23 cellular contexts compared by ENCODE assay signal in the genomic region with DNA sequence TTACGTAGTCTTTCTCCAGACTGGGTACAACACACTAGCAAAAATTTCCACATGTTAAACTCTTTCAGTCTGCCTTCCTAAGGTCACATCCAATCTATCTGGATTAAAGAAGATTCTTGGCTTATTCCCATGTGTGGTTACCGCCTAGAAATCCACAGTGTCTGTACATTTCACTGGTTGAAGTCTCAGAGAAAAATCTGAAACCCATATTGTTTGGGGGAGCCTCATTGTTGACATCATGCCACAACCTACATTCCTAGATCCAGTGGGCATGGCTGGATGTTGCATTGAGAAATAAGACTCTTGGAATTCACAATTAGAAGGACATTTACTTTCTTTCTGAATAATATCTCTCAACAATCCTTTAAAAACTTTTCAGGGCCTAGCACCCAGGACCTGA.
A peak's percentile ranks its signal among the peaks of the same experiment; 100 is the strongest.
DNase-seq lines count a peak whose midpoint lies in the region; ATAC-seq and TF ChIP-seq lines count a peak whose summit lies in the region.
"Had no signal": no experiment of that assay in that cellular context is flagged by ENCODE, and none has a peak within 500 bp of the region (broad histone marks: within the 10 kb centered on the region; RNA-seq: fewer than 3 reads in every experiment).

No MANE protein-coding gene starts in this region.

- DNase-seq in SK-N-SH, result no peak
- peak; percentile 90 for DNase-seq in amniotic epithelial cell (ENCODE audit: low read depth)
- DNase-seq in iris pigment epithelial cell (ENCODE audit: low read depth), result peak; percentile 40
- no peak for DNase-seq in smooth muscle cell (lab: John Stamatoyannopoulos, UW; ENCODE audit: unreplicated experiment)
- no peak for DNase-seq in NCI-H1105 treated with DMSO at 0.1 percent for 48 hours (lab: John Stamatoyannopoulos, UW)
- no peak for DNase-seq in activated CD4-positive, alpha-beta memory T cell treated with anti-CD3 and anti-CD28 coated beads for 36 hours
- DNase-seq in body of pancreas, result no peak
- DNase-seq: DMS153, DND-41, Karpas-422, NCI-H1092 treated with DMSO at 0.1 percent for 48 hours, NCI-H146, NCI-H1930, NCI-H446, NCI-H524 treated with DMSO at 0.1 percent for 48 hours, NCI-H774, PC-9, Right ventricle myocardium superior, RPMI8226, SW 1271 had no signal

- H3K9me3 Mint-ChIP-seq in activated CD4-positive, alpha-beta memory T cell treated with anti-CD3 and anti-CD28 coated beads for 36 hours, result no peaks in the 10 kb centered on the region

- H3K4me2 ChIP-seq in SK-N-SH, result no peak overlapping the region
- peak overlapping the region; percentile 8 for H3K4me2 ChIP-seq in smooth muscle cell
- H3K4me2 ChIP-seq: PC-9 had no signal

- POLR2A ChIA-PET in SK-N-SH (lab: Yijun Ruan, JAX), result no interaction called here
- POLR2A ChIA-PET in activated CD4-positive, alpha-beta memory T cell treated with anti-CD3 and anti-CD28 coated beads for 36 hours (lab: Charles Lee), result no interaction called here

- no peak for TF ChIP-seq CTCF in SK-N-SH (IDR thresholded peaks at IDR 0.05)
- no peak for TF ChIP-seq CTCF in smooth muscle cell (IDR thresholded peaks at IDR 0.05; ENCODE audit: borderline replicate concordance, insufficient read depth, poor library complexity, severe bottlenecking)
- no peak for TF ChIP-seq CTCF in body of pancreas (IDR thresholded peaks at IDR 0.05)

- H3K9me3 ChIP-seq in SK-N-SH (no peaks in the 10 kb centered on the region), smooth muscle cell (replicated peaks; ENCODE audit: low read depth) (no peaks in the 10 kb centered on the region), body of pancreas (no peaks in the 10 kb centered on the region)

- H3K4me1 ChIP-seq in SK-N-SH (ENCODE audit: control insufficient read depth in 1 of 2, insufficient read depth in 2 of 2, low read depth in 1 of 2, low read length in 1 of 2) (no peaks in the 10 kb centered on the region; a peak in 1 of 4 replicates), smooth muscle cell (ENCODE audit: low read depth) (peaks cover 12% of the 10 kb centered on the region), body of pancreas (no peaks in the 10 kb centered on the region)

- H3K36me3 ChIP-seq in SK-N-SH (replicated peaks in 1 of 2; ENCODE audit: control insufficient read depth in 1 of 2, insufficient read depth in 2 of 2, low read length in 1 of 2) (no peaks in the 10 kb centered on the region), smooth muscle cell (ENCODE audit: low read depth) (no peaks in the 10 kb centered on the region), body of pancreas (replicated peaks in 1 of 2; ENCODE audit: insufficient read depth in 1 of 2, low read depth in 2 of 2) (no peaks in the 10 kb centered on the region)

- no peak for TF ChIP-seq POLR2A in body of pancreas (IDR thresholded peaks at IDR 0.05)

- H3K4me1 Mint-ChIP-seq in activated CD4-positive, alpha-beta memory T cell treated with anti-CD3 and anti-CD28 coated beads for 36 hours (ENCODE audit: low read depth), result no peaks in the 10 kb centered on the region

- ATAC-seq in SK-N-SH treated with all-trans-retinoic acid at 6 μM for 48 hours (peak; percentile 38; the same call in 2 of the 3 replicates), body of pancreas (no peak)
- ATAC-seq: GM12878 had no signal

- H4K20me1 ChIP-seq in SK-N-SH (ENCODE audit: insufficient read depth), result no peaks in the 10 kb centered on the region
- no peaks in the 10 kb centered on the region for H4K20me1 ChIP-seq in smooth muscle cell (ENCODE audit: low read depth)

- H2AFZ ChIP-seq in SK-N-SH (ENCODE audit: low read depth), result no peak overlapping the region
- H2AFZ ChIP-seq in smooth muscle cell (ENCODE audit: low read depth), result no peak overlapping the region
- H2AFZ ChIP-seq: PC-9 had no signal

- TF ChIP-seq EP300 in SK-N-SH (IDR thresholded peaks at IDR 0.05; ENCODE audit: borderline replicate concordance in 1 of 2, low read depth in 1 of 2, low read length in 1 of 2), result no peak

- no peak overlapping the region for H3K27ac Mint-ChIP-seq in activated CD4-positive, alpha-beta memory T cell treated with anti-CD3 and anti-CD28 coated beads for 36 hours

- no peak overlapping the region for H3K4me3 Mint-ChIP-seq in activated CD4-positive, alpha-beta memory T cell treated with anti-CD3 and anti-CD28 coated beads for 36 hours

- H3K27me3 Mint-ChIP-seq in activated CD4-positive, alpha-beta memory T cell treated with anti-CD3 and anti-CD28 coated beads for 36 hours, result no peaks in the 10 kb centered on the region

- intact Hi-C loops in activated CD4-positive, alpha-beta memory T cell treated with anti-CD3 and anti-CD28 coated beads for 36 hours (cut with micrococcal nuclease), result no loop called here
- intact Hi-C loops in body of pancreas (cut with DNase I), result no loop called here

- H3K4me3 ChIP-seq in SK-N-SH (ENCODE audit: low read depth in 2 of 2, low read length in 1 of 2) (no peak overlapping the region), smooth muscle cell (no peak overlapping the region), body of pancreas (no peak overlapping the region)
- H3K4me3 ChIP-seq: GM12878, PC-9 had no signal

- H3K27ac ChIP-seq in SK-N-SH (ENCODE audit: low read depth in 2 of 2, low read length in 1 of 2) (no peak overlapping the region), smooth muscle cell (ENCODE audit: low read depth) (peak overlapping the region; percentile 73), body of pancreas (no peak overlapping the region)
- H3K27ac ChIP-seq: 22Rv1, PC-9 had no signal

- H3K79me2 ChIP-seq in SK-N-SH (ENCODE audit: insufficient read depth) (no peaks in the 10 kb centered on the region), smooth muscle cell (ENCODE audit: low read depth) (no peaks in the 10 kb centered on the region)

- H3K9ac ChIP-seq in SK-N-SH (no peak overlapping the region), smooth muscle cell (ENCODE audit: low read depth) (no peak overlapping the region)

- H3F3A ChIP-seq in SK-N-SH (replicated peaks; ENCODE audit: insufficient read depth) (no peaks in the 10 kb centered on the region), smooth muscle cell (ENCODE audit: low read depth) (no peaks in the 10 kb centered on the region)

- H3K36me3 Mint-ChIP-seq in activated CD4-positive, alpha-beta memory T cell treated with anti-CD3 and anti-CD28 coated beads for 36 hours, result no peaks in the 10 kb centered on the region

- H3K9me2 ChIP-seq in SK-N-SH, result no peaks in the 10 kb centered on the region

- CTCF ChIA-PET in SK-N-SH (lab: Yijun Ruan, JAX), result interaction anchor here (0.9 kb wide), 1 partner anchor 802 kb away, joined by 3 read pairs; no protein-coding TSS in a partner anchor
- CTCF ChIA-PET in activated CD4-positive, alpha-beta memory T cell treated with anti-CD3 and anti-CD28 coated beads for 36 hours (lab: Charles Lee), result no interaction called here

- H3K27me3 ChIP-seq in SK-N-SH (ENCODE audit: insufficient read depth), result no peaks in the 10 kb centered on the region
- no peaks in the 10 kb centered on the region for H3K27me3 ChIP-seq in smooth muscle cell (ENCODE audit: low read depth)
- H3K27me3 ChIP-seq in body of pancreas, result no peaks in the 10 kb centered on the region

- TF ChIP-seq RAD21 in SK-N-SH (IDR thresholded peaks at IDR 0.05; ENCODE audit: low read length), result no peak

- 87% methylated on average over 2 of the region's 2 CpGs for WGBS in SK-N-SH (ENCODE audit: low lambda C conversion rate)
- 40% methylated on average over 2 of the region's 2 CpGs for WGBS in smooth muscle cell (ENCODE audit: low lambda C conversion rate)
- WGBS in body of pancreas, 2 donors, result 85% methylated on average over 2 of the region's 2 CpGs

TF ChIP-seq in SK-N-SH treated with all-trans-retinoic acid at 6 μM for 48 hours, 23 proteins besides CTCF, POLR2A, EP300 and RAD21 (continues in another document):
- no peak for TF ChIP-seq BACH2 (CRISPR knock-in tag; IDR thresholded peaks at IDR 0.05; ENCODE audit: borderline replicate concordance)
- no peak for TF ChIP-seq OSR1 (CRISPR knock-in tag; IDR thresholded peaks at IDR 0.05)

TF ChIP-seq in SK-N-SH, 30 proteins besides CTCF, POLR2A, EP300 and RAD21:
- no peak for TF ChIP-seq SIN3A (IDR thresholded peaks at IDR 0.05; ENCODE audit: borderline replicate concordance, low read depth, low read length)
TF ChIP-seq in SK-N-SH: peak in this region for 0.

Comparison
In these comparisons a context has a peak if more than half of its experiments do, and no peak if none do; other contexts are left out.
1. DNase-seq: peak in amniotic epithelial cell (single experiment) and iris pigment epithelial cell (single experiment); none in SK-N-SH (single experiment), smooth muscle cell (single experiment), NCI-H1105 treated with DMSO at 0.1 percent for 48 hours (single experiment), activated CD4-positive, alpha-beta memory T cell treated with anti-CD3 and anti-CD28 coated beads for 36 hours (single experiment) and body of pancreas (0 of 4).